18 cellular contexts compared by ENCODE assay signal in the genomic region with DNA sequence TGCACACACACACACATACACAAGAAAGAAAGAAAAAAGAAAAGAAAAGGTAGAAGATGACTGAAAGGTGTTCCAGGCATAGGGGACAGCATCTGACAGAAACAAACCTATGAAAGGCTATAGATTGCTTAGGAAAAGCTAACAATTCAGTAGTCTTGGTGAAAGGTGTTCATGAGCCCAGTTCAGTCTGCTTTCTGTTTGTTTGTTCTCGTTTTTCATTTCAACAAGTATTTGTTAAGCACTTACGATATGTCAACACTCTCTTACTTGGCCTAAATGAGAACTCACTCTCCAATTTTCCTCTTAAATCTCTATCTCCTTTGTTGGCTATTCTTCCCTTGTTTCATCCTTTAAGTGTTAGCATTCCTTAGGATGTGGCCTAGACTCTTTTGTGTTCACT.
DNase-seq lines count a peak whose midpoint lies in the region; ATAC-seq and TF ChIP-seq lines count a peak whose summit lies in the region.
"Had no signal": no experiment of that assay in that cellular context is flagged by ENCODE, and none has a peak within 500 bp of the region (broad histone marks: within the 10 kb centered on the region; RNA-seq: fewer than 3 reads in every experiment).

No MANE protein-coding gene starts in this region.

- H3K27ac ChIP-seq in left lung (no peak overlapping the region), dorsolateral prefrontal cortex (no peak overlapping the region), brain microvascular endothelial cell (no peak overlapping the region)
- H3K27ac ChIP-seq: Peyer's patch had no signal

- H3K4me1 ChIP-seq in left lung: no peaks in the 10 kb centered on the region
- H3K4me1 ChIP-seq: BE2C, Peyer's patch had no signal

- intact Hi-C loops in left lung (cut with DNase I): no loop called here
- intact Hi-C loops in dorsolateral prefrontal cortex (cut with DNase I): loop anchor here in 1 of 2 donors (10.0 kb wide), 1 partner anchor 125 kb away; no protein-coding TSS in a partner anchor

- H3K27me3 ChIP-seq in left lung (no peaks in the 10 kb centered on the region), dorsolateral prefrontal cortex (no peaks in the 10 kb centered on the region), brain microvascular endothelial cell (replicated peaks) (no peaks in the 10 kb centered on the region)
- H3K27me3 ChIP-seq: Peyer's patch had no signal

- H3K4me3 ChIP-seq in left lung: no peak overlapping the region
- H3K4me3 ChIP-seq in dorsolateral prefrontal cortex: no peak overlapping the region
- no peak overlapping the region for H3K4me3 ChIP-seq in brain microvascular endothelial cell (ENCODE audit: low read depth, low read length)
- H3K4me3 ChIP-seq: Peyer's patch had no signal

- H3K9me3 ChIP-seq in left lung: no peaks in the 10 kb centered on the region
- H3K9me3 ChIP-seq: BE2C, Peyer's patch had no signal

- no peak for TF ChIP-seq CTCF in left lung (IDR thresholded peaks at IDR 0.05)
- TF ChIP-seq CTCF in dorsolateral prefrontal cortex (IDR thresholded peaks at IDR 0.05 in 54 of 56, conservative IDR thresholded peaks at IDR 0.05 in 2 of 56; ENCODE audit: low read depth in 1 of 56, partially characterized antibody in 56 of 56): no peak
- TF ChIP-seq CTCF in brain microvascular endothelial cell (IDR thresholded peaks at IDR 0.05; ENCODE audit: low read depth, low read length, missing control alignments): no peak

- H3K36me3 ChIP-seq in left lung (no peaks in the 10 kb centered on the region), brain microvascular endothelial cell (replicated peaks) (no peaks in the 10 kb centered on the region)
- H3K36me3 ChIP-seq: BE2C, Peyer's patch had no signal

- DNase-seq in NCI-H2107 treated with DMSO at 0.1 percent for 48 hours (lab: John Stamatoyannopoulos, UW; ENCODE audit: unreplicated experiment): peak; percentile 45
- DNase-seq in NCI-H2107 (lab: John Stamatoyannopoulos, UW): no peak
- peak; percentile 88 for DNase-seq in DMS79 (lab: John Stamatoyannopoulos, UW)
- peak; percentile 60 for DNase-seq in NCI-H2196 (lab: John Stamatoyannopoulos, UW; ENCODE audit: unreplicated experiment)
- no peak for DNase-seq in left lung
- DNase-seq in dorsolateral prefrontal cortex: no peak
- no peak for DNase-seq in brain microvascular endothelial cell
- DNase-seq: BE2C, COR-L47, EL, GF-D8, H7, NCI-H146, NCI-H2081, NCI-H446, Peyer's patch had no signal

- in situ Hi-C loops in brain microvascular endothelial cell (cut with HindIII; ENCODE audit: low pct_ligation_motif_present, low sequenced_read_pairs): no loop called here

- ATAC-seq in left lung (peak; percentile 72), HG02763 (IDR thresholded peaks at IDR 0.05; ENCODE audit: unreplicated experiment) (no peak)
- ATAC-seq: SK-N-SH treated with all-trans-retinoic acid at 6 μM for 48 hours had no signal

Comparison
In these comparisons a context has a peak if more than half of its experiments do, and no peak if none do; other contexts are left out.
1. DNase-seq: peak in NCI-H2107 treated with DMSO at 0.1 percent for 48 hours (single experiment), DMS79 (single experiment) and NCI-H2196 (single experiment); none in NCI-H2107 (single experiment), left lung (0 of 2), dorsolateral prefrontal cortex (0 of 10) and brain microvascular endothelial cell (single experiment).